Comparison of ENCODE assay signal across 8 cellular contexts in genomic region chr5:926416-927171, GRCh38. TPM values are rescaled to one million over a fixed set of nuclear protein-coding genes. Genes with fewer than 3 reads are reported as not detected.
A peak's percentile ranks its signal among the peaks of the same experiment; 100 is the strongest.
DNase-seq lines count a peak whose midpoint lies in the region; ATAC-seq and TF ChIP-seq lines count a peak whose summit lies in the region.
"Had no signal": no experiment of that assay in that cellular context is flagged by ENCODE, and none has a peak within 500 bp of the region (broad histone marks: within the 10 kb centered on the region; RNA-seq: fewer than 3 reads in every experiment).

No MANE protein-coding gene starts in this region.

- H3K36me3 ChIP-seq in spleen: no peaks in the 10 kb centered on the region
- H3K36me3 ChIP-seq in prostate gland: no peaks in the 10 kb centered on the region
- H3K36me3 ChIP-seq: neutrophil had no signal

- H3K4me3 ChIP-seq in iPS-18c (ENCODE audit: insufficient read depth, low read depth, low read length) (peak overlapping the region; percentile 52), spleen (peak overlapping the region in 6 of 8 donors; percentile 6 to 55 (median 19)), prostate gland (peak overlapping the region in 1 of 2 donors; percentile 19)

- no peak for ATAC-seq in HG03039 (IDR thresholded peaks at IDR 0.05; ENCODE audit: unreplicated experiment)

- no peaks in the 10 kb centered on the region for H3K9me3 ChIP-seq in iPS-18c (ENCODE audit: control insufficient read depth, insufficient read depth, low read length)
- no peaks in the 10 kb centered on the region for H3K9me3 ChIP-seq in spleen
- no peaks in the 10 kb centered on the region for H3K9me3 ChIP-seq in prostate gland
- H3K9me3 ChIP-seq: neutrophil had no signal

- H3K27ac ChIP-seq in spleen: peak overlapping the region in 3 of 8 donors; percentile 16 to 49 (median 42)
- peak overlapping the region in 1 of 2 donors; percentile 34 for H3K27ac ChIP-seq in prostate gland
- H3K27ac ChIP-seq: neutrophil had no signal

- DNase-seq in HK-2 (ENCODE audit: unreplicated experiment): peak; percentile 14
- DNase-seq in amniotic epithelial cell (ENCODE audit: low read depth): peak; percentile 26
- DNase-seq in spleen: peak; percentile 73
- DNase-seq in prostate gland (ENCODE audit: low spot score): no peak
- no peak for DNase-seq in NCI-H1930 (lab: John Stamatoyannopoulos, UW)

- WGBS in spleen, 5 donors: 5 to 14% (median 7%) methylated on average over 44 to 65 of the region's 65 CpGs
- WGBS in prostate gland: 5% methylated on average over 65 of the region's 65 CpGs

- H3K27me3 ChIP-seq in spleen (replicated peaks in 1 of 7) (peaks cover 0 to 42% (median 15%) of the 10 kb centered on the region in 7 donors), prostate gland (replicated peaks; ENCODE audit: insufficient read depth) (no peaks in the 10 kb centered on the region)

- TF ChIP-seq CTCF in spleen (IDR thresholded peaks at IDR 0.05 in 8 of 11, conservative IDR thresholded peaks at IDR 0.05 in 3 of 11) (peak in 5 of 11 experiments; percentile 7 to 43 (median 30)), prostate gland (IDR thresholded peaks at IDR 0.05) (peak in 1 of 4 experiments; percentile 28)

- intact Hi-C loops in spleen (cut with DNase I; ENCODE audit: low total_unique reads): loop anchor here (10.0 kb wide), 1 partner anchor 728 kb away; no protein-coding TSS in a partner anchor
- intact Hi-C loops in prostate gland (cut with DNase I): loop anchor here (5.0 to 10.0 kb wide), 2 partner anchors 76 to 248 kb away; no protein-coding TSS in a partner anchor

- TF ChIP-seq POLR2A in spleen (IDR thresholded peaks at IDR 0.05) (no peak), prostate gland (IDR thresholded peaks at IDR 0.05) (no peak)

- H3K4me1 ChIP-seq in spleen: peaks cover 0 to 22% (median 13%) of the 10 kb centered on the region in 6 donors
- no peaks in the 10 kb centered on the region for H3K4me1 ChIP-seq in prostate gland (replicated peaks)

RNA-seq across cellular contexts. Expression of gene TRIP13, which starts 33.9 kb away (rescaled TPM):
- 1 to 10 TPM; 1.0 to 5.4 (median 2.1) TPM for total RNA-seq in spleen
- 1 to 10 TPM; 1.2 to 3.4 (median 2.6) TPM for polyA plus RNA-seq in spleen
- 10 to 100 TPM in 1 of 2 donors, 1 to 10 TPM in 1; 1.8 to 11.9 TPM for total RNA-seq in prostate gland

RNA-seq across cellular contexts. Expression of gene BRD9, which starts 34.0 kb away (rescaled TPM):
- total RNA-seq in spleen: 10 to 100 TPM; 32.2 to 82.9 (median 39.7) TPM
- polyA plus RNA-seq in spleen: 10 to 100 TPM; 26.5 to 54.5 (median 38.6) TPM
- 10 to 100 TPM; 17.9 to 46.2 TPM for total RNA-seq in prostate gland

Comparison
In these comparisons a context has a peak if more than half of its experiments do, and no peak if none do; other contexts are left out.
1. DNase-seq: peak in HK-2 (single experiment), amniotic epithelial cell (single experiment) and spleen (single experiment); none in prostate gland (single experiment) and NCI-H1930 (0 of 2).